33 cellular contexts compared by ENCODE assay signal in genomic region chr4:172323288-172323687, GRCh38.
"Had no signal": no experiment of that assay in that cellular context is flagged by ENCODE, and none has a peak within 500 bp of the region (broad histone marks: within the 10 kb centered on the region; RNA-seq: fewer than 3 reads in every experiment).

No MANE protein-coding gene starts in this region.

- DNase-seq: activated B cell treated with CpG ODN at 0.5 μM for 24 hours; activated CD4-positive, alpha-beta memory T cell treated with anti-CD3 and anti-CD28 coated beads for 36 hours; activated CD4-positive, alpha-beta T cell treated with anti-CD3 and anti-CD28 coated beads for 4 hours; activated CD4-positive, alpha-beta T cell treated with anti-CD3 and anti-CD28 coated beads, Interleukin-2, amount 10 ng/mL, durations not matched to agents 24 days and 14 days; activated CD4-positive, alpha-beta T cell treated with anti-CD3 and anti-CD28 coated beads, Interleukin-2, amount 50 U/mL, for 1 hour; activated CD4-positive, alpha-beta T cell treated with anti-CD3 and anti-CD28 coated beads, Interleukin-2, amount 50 U/mL, for 4 hours; activated CD4-positive, CD25-positive, alpha-beta regulatory T cell treated with anti-CD3 and anti-CD28 coated beads, Interleukin-2, amount 50 U/mL, for 72 hours; activated CD8-positive, alpha-beta memory T cell treated with anti-CD3 and anti-CD28 coated beads, Interleukin-2, amount 50 U/mL, for 4 hours; activated CD8-positive, alpha-beta T cell treated with anti-CD3 and anti-CD28 coated beads for 36 hours; activated effector memory CD4-positive, alpha-beta T cell treated with anti-CD3 and anti-CD28 coated beads, Interleukin-2, amount 50 U/mL, for 16 hours; activated gamma-delta T cell treated with Interleukin-2 at 50 U/mL for 16 hours; activated naive CD4-positive, alpha-beta T cell; activated naive CD4-positive, alpha-beta T cell treated with anti-CD3 and anti-CD28 coated beads for 36 hours; activated naive CD4-positive, alpha-beta T cell treated with anti-CD3 and anti-CD28 coated beads, Interleukin-2, amount 50 U/mL, for 16 hours; activated naive CD8-positive, alpha-beta T cell treated with anti-CD3 and anti-CD28 coated beads for 36 hours; activated T-cell treated with anti-CD3 and anti-CD28 coated beads for 4 hours; activated T-cell treated with anti-CD3 and anti-CD28 coated beads, Interleukin-2, amount 50 U/mL, for 1 hour; activated T-cell treated with anti-CD3 and anti-CD28 coated beads, Interleukin-2, amount 50 U/mL, for 4 hours; activated T-cell treated with anti-CD3 and anti-CD28 coated beads, Interleukin-2, amount 50 U/mL, for 72 hours; adrenal gland; amniotic stem cell; aorta; body of pancreas; brain microvascular endothelial cell; central memory CD4-positive, alpha-beta T cell; T-helper 2 cell; T-helper 9 cell had no signal

- ATAC-seq: activated CD8-positive, alpha-beta T cell treated with anti-CD3 and anti-CD28 coated beads for 36 hours; activated naive CD4-positive, alpha-beta T cell treated with anti-CD3 and anti-CD28 coated beads, Interleukin-2, amount 50 U/mL, for 72 hours; activated T-cell treated with anti-CD3 and anti-CD28 coated beads, Interleukin-2, amount 50 U/mL, for 4 hours; activated T-cell treated with anti-CD3 and anti-CD28 coated beads, Interleukin-2, amount 50 U/mL, for 72 hours; activated T-helper 17 cell treated with anti-CD3 and anti-CD28 coated beads, Interleukin-2, amount 50 U/mL, for 72 hours; body of pancreas had no signal

- H3K4me1 ChIP-seq: adrenal gland, body of pancreas, breast epithelium had no signal

- H3K27me3 ChIP-seq: adrenal gland, body of pancreas, brain microvascular endothelial cell, breast epithelium had no signal

- FAIRE-seq: astrocyte, TTC549 had no signal

- H3K4me3 ChIP-seq: adrenal gland, body of pancreas, breast epithelium had no signal

- H3K36me3 ChIP-seq: adrenal gland, brain microvascular endothelial cell, breast epithelium had no signal

- H3K27ac ChIP-seq: adrenal gland, body of pancreas, brain microvascular endothelial cell, breast epithelium, VCaP had no signal

- H3K9me3 ChIP-seq: adrenal gland, body of pancreas, breast epithelium had no signal
